13 cellular contexts compared by ENCODE assay signal in genomic region chr1:196941474-196941873, GRCh38. TPM values are rescaled to one million over a fixed set of nuclear protein-coding genes. Genes with fewer than 3 reads are reported as not detected.
DNase-seq lines count a peak whose midpoint lies in the region; ATAC-seq and TF ChIP-seq lines count a peak whose summit lies in the region.
"Not testable (repeated sequence)": the region's sequence is repeated elsewhere in the genome, so short reads cannot be mapped to it uniquely, and the experiment has no call there.
"Had no signal": no experiment of that assay in that cellular context is flagged by ENCODE, and none has a peak within 500 bp of the region (broad histone marks: within the 10 kb centered on the region; RNA-seq: fewer than 3 reads in every experiment).

No MANE protein-coding gene starts in this region.

- not testable (repeated sequence) for H2AFZ ChIP-seq in PC-9

- not testable (repeated sequence) for BruUV-seq in PC-9 (replicated peaks; lab: Mats Ljungman, UMichigan)

- CTCF ChIA-PET in PC-9 (lab: Charles Lee) = not testable (repeated sequence)

- not testable (repeated sequence) for H3K27me3 ChIP-seq in PC-9 (ENCODE audit: insufficient read depth, low read depth); left lung

- H3K36me3 ChIP-seq in PC-9 (ENCODE audit: low read depth); left lung: not testable (repeated sequence)

- not testable (repeated sequence) for TF ChIP-seq CTCF in PC-9 (conservative IDR thresholded peaks at IDR 0.05); chondrocyte (IDR thresholded peaks at IDR 0.05); left lung (IDR thresholded peaks at IDR 0.05); nephron progenitor cell (IDR thresholded peaks at IDR 0.05)

- not testable (repeated sequence) for H3K4me3 Mint-ChIP-seq in chondrocyte (ENCODE audit: unreplicated experiment); nephron progenitor cell

- not testable (repeated sequence) for H3K36me3 Mint-ChIP-seq in chondrocyte (ENCODE audit: low read depth); nephron progenitor cell (ENCODE audit: low read depth)

- POLR2A ChIA-PET in PC-9 (lab: Charles Lee; ENCODE audit: unreplicated experiment) = not testable (repeated sequence)

- not testable (repeated sequence) for H3K4me3 ChIP-seq in PC-9, left lung

- H3K4me1 ChIP-seq in PC-9 (replicated peaks; ENCODE audit: insufficient read depth); left lung: not testable (repeated sequence)

- DNase-seq in DMS53 treated with DMSO at 0.1 percent for 48 hours (lab: John Stamatoyannopoulos, UW; ENCODE audit: unreplicated experiment) = peak; percentile 8
- DNase-seq in NCI-H510A treated with DMSO at 0.1 percent for 48 hours (lab: John Stamatoyannopoulos, UW) = peak; percentile 10
- peak in 1 of 2 experiments; percentile 6 for DNase-seq in PC-9
- DNase-seq in chondrocyte (ENCODE audit: low spot score) = peak; percentile 69
- peak; percentile 32 to 35 for DNase-seq in left lung
- peak; percentile 5 for DNase-seq in nephron progenitor cell

- not testable (repeated sequence) for H3K9me3 ChIP-seq in PC-9 (ENCODE audit: insufficient read depth, low read depth); left lung

- not testable (repeated sequence) for H3K9me2 ChIP-seq in PC-9 (ENCODE audit: insufficient read depth)

- not testable (repeated sequence) for ATAC-seq in left lung

- not testable (repeated sequence) for H3F3A ChIP-seq in PC-9 (ENCODE audit: insufficient read depth, low read depth)

- H3K27me3 Mint-ChIP-seq in chondrocyte (ENCODE audit: low read depth); nephron progenitor cell (ENCODE audit: low read depth, poor library complexity): not testable (repeated sequence)

- not testable (repeated sequence) for H3K4me1 Mint-ChIP-seq in chondrocyte (ENCODE audit: low read depth); nephron progenitor cell

- not testable (repeated sequence) for H3K27ac ChIP-seq in PC-9, left lung

- peak overlapping the region; percentile 36; the same call in 1 of the 2 replicates for H3K4me2 ChIP-seq in PC-9

- not testable (repeated sequence) for H3K27ac Mint-ChIP-seq in chondrocyte (ENCODE audit: unreplicated experiment); nephron progenitor cell

- not testable (repeated sequence) for H3K79me2 ChIP-seq in PC-9 (ENCODE audit: low read depth)

- not testable (repeated sequence) for H4K20me1 ChIP-seq in PC-9 (ENCODE audit: insufficient read depth)

- not testable (repeated sequence) for H3K9me3 Mint-ChIP-seq in chondrocyte (ENCODE audit: low read depth)
- H3K9me3 Mint-ChIP-seq in nephron progenitor cell = peaks cover 21% of the 10 kb centered on the region

- intact Hi-C loops in PC-9 (cut with micrococcal nuclease; ENCODE audit: unreplicated experiment); left lung (cut with DNase I): not testable (repeated sequence)

RNA-seq across cellular contexts. Expression of gene CFHR2, which starts 2.1 kb away (rescaled TPM):
- total RNA-seq in PC-9 (2021) (not detected in 2 replicates), chondrocyte (not detected in 3 replicates), left lung (not detected)
- total RNA-seq: A673; CD4-positive, alpha-beta memory T cell; Daoy; H7; HT-29; M059J; SJCRH30 had no signal

RNA-seq across cellular contexts. Expression of gene CFHR5, which starts 35.9 kb away (rescaled TPM):
- not detected in 2 replicates for total RNA-seq in PC-9 (2021)
- total RNA-seq in chondrocyte = not detected in 3 replicates
- total RNA-seq in left lung = not detected
- total RNA-seq: A673; CD4-positive, alpha-beta memory T cell; Daoy; H7; HT-29; M059J; SJCRH30 had no signal

RNA-seq across cellular contexts. Expression of gene CFHR4, which starts 53.6 kb away (rescaled TPM):
- total RNA-seq in PC-9 (2021) = not detected in 2 replicates
- not detected in 3 replicates for total RNA-seq in chondrocyte
- total RNA-seq in left lung = not detected
- total RNA-seq: A673; CD4-positive, alpha-beta memory T cell; Daoy; H7; HT-29; M059J; SJCRH30 had no signal
